Comparison of ENCODE assay signal across 19 cellular contexts in genomic region chr1:51444096-51444495, GRCh38.
A peak's percentile ranks its signal among the peaks of the same experiment; 100 is the strongest.
DNase-seq lines count a peak whose midpoint lies in the region; FAIRE-seq and TF ChIP-seq lines count a peak whose summit lies in the region.
"Had no signal": no experiment of that assay in that cellular context is flagged by ENCODE, and none has a peak within 500 bp of the region (broad histone marks: within the 10 kb centered on the region; RNA-seq: fewer than 3 reads in every experiment).

No MANE protein-coding gene starts in this region.

- H3K27me3 ChIP-seq in SJSA1 (replicated peaks) (no peaks in the 10 kb centered on the region), PC-9 (ENCODE audit: insufficient read depth, low read depth) (no peaks in the 10 kb centered on the region)
- H3K27me3 ChIP-seq: BLaER1 treated with 17β-estradiol and CSF1 and Interleukin-3, amounts not matched to agents 10 nM and 100 nM; right lobe of liver; tibial artery had no signal

- TF ChIP-seq CTCF in GM13976 (IDR thresholded peaks at IDR 0.05; ENCODE audit: borderline replicate concordance, control extremely low read depth, extremely low read depth, insufficient read depth, missing control alignments) (no peak), GM20000 (IDR thresholded peaks at IDR 0.05; ENCODE audit: extremely low read depth, missing control alignments) (no peak), PC-9 (conservative IDR thresholded peaks at IDR 0.05) (no peak)

- H3K27ac ChIP-seq in SJSA1 (peak overlapping the region; percentile 25), PC-9 (no peak overlapping the region)
- H3K27ac ChIP-seq: right lobe of liver, tibial artery had no signal

- H3K4me1 ChIP-seq in SJSA1 (replicated peaks) (peaks cover 30% of the 10 kb centered on the region), PC-9 (replicated peaks; ENCODE audit: insufficient read depth) (no peaks in the 10 kb centered on the region)
- H3K4me1 ChIP-seq: right lobe of liver had no signal

- BruUV-seq in PC-9 (replicated peaks; lab: Mats Ljungman, UMichigan): no TSS peak

- peaks cover 3% of the 10 kb centered on the region for H4K20me1 ChIP-seq in PC-9 (ENCODE audit: insufficient read depth)
- H4K20me1 ChIP-seq: BLaER1 treated with 17β-estradiol and CSF1 and Interleukin-3, amounts not matched to agents 10 nM and 100 nM had no signal

- peak; percentile 15 for DNase-seq in GM13976 (ENCODE audit: low spot score)
- DNase-seq in GM20000 (ENCODE audit: low spot score): peak; percentile 18
- DNase-seq in SJSA1 (ENCODE audit: low read depth in 1 of 2, low spot score in 2 of 2): no peak
- DNase-seq in PC-9: no peak
- no peak for DNase-seq in SK-N-DZ (ENCODE audit: low spot score)
- no peak for DNase-seq in NCI-H2227 treated with DMSO at 0.1 percent for 48 hours (lab: John Stamatoyannopoulos, UW)
- DNase-seq: activated naive CD8-positive, alpha-beta T cell treated with anti-CD3 and anti-CD28 coated beads, Interleukin-2, amount 10 ng/mL, durations not matched to agents 7 days and 5 days; activated T-cell treated with anti-CD3 and anti-CD28 coated beads, Interleukin-2, amount 50 U/mL, for 1 hour; DMS53; foreskin melanocyte; H9; left ventricle myocardium superior; NCI-H146; occipital lobe; right lobe of liver; SIG-M5; tibial artery had no signal

- in situ Hi-C loops in GM13976 (cut with MboI; ENCODE audit: low sequenced_read_pairs, unreplicated experiment): no loop called here

- POLR2A ChIA-PET in PC-9 (lab: Charles Lee; ENCODE audit: unreplicated experiment): no interaction called here

- H3K36me3 ChIP-seq in SJSA1 (peaks cover 19% of the 10 kb centered on the region), PC-9 (ENCODE audit: low read depth) (peaks cover 24% of the 10 kb centered on the region)

- no peak overlapping the region for H3K4me3 ChIP-seq in SJSA1
- no peak overlapping the region for H3K4me3 ChIP-seq in PC-9
- H3K4me3 ChIP-seq: BLaER1 treated with 17β-estradiol and CSF1 and Interleukin-3, amounts not matched to agents 10 nM and 100 nM; right lobe of liver; tibial artery had no signal

- peaks cover 14% of the 10 kb centered on the region for H3F3A ChIP-seq in PC-9 (ENCODE audit: insufficient read depth, low read depth)

- no peaks in the 10 kb centered on the region for H3K79me2 ChIP-seq in PC-9 (ENCODE audit: low read depth)

- H3K4me2 ChIP-seq in PC-9: no peak overlapping the region

- no peak overlapping the region for H2AFZ ChIP-seq in PC-9

- intact Hi-C loops in PC-9 (cut with micrococcal nuclease; ENCODE audit: unreplicated experiment): no loop called here

- CTCF ChIA-PET in PC-9 (lab: Charles Lee): no interaction called here

- peak; percentile 43 for FAIRE-seq in islet of Langerhans (lab: Jason Lieb, UNC)

- H3K9me3 ChIP-seq in SJSA1 (replicated peaks) (no peaks in the 10 kb centered on the region), PC-9 (ENCODE audit: insufficient read depth, low read depth) (no peaks in the 10 kb centered on the region)
- H3K9me3 ChIP-seq: BLaER1 treated with 17β-estradiol and CSF1 and Interleukin-3, amounts not matched to agents 10 nM and 100 nM; right lobe of liver; tibial artery had no signal

- no peaks in the 10 kb centered on the region for H3K9me2 ChIP-seq in PC-9 (ENCODE audit: insufficient read depth)

Comparison
In these comparisons a context has a peak if more than half of its experiments do, and no peak if none do; other contexts are left out.
1. DNase-seq: peak in GM13976 (single experiment) and GM20000 (single experiment); none in SJSA1 (0 of 2), PC-9 (0 of 2), SK-N-DZ (single experiment) and NCI-H2227 treated with DMSO at 0.1 percent for 48 hours (single experiment).